ENCODE assay signal across 32 cellular contexts in genomic region chr10:111373696-111374095, GRCh38.
DNase-seq lines count a peak whose midpoint lies in the region; ATAC-seq, FAIRE-seq and TF ChIP-seq lines count a peak whose summit lies in the region.
"Had no signal": no experiment of that assay in that cellular context is flagged by ENCODE, and none has a peak within 500 bp of the region (broad histone marks: within the 10 kb centered on the region; RNA-seq: fewer than 3 reads in every experiment).

No MANE protein-coding gene starts in this region.

- H2AFZ ChIP-seq in HepG2 (ENCODE audit: low read length): no peak overlapping the region

- FAIRE-seq in HepG2 (lab: Jason Lieb, UNC): no peak
- FAIRE-seq: A204.1, A549, D721Med had no signal

- in situ Hi-C loops in G401 (cut with HindIII; ENCODE audit: low sequenced_read_pairs): no loop called here
- in situ Hi-C loops in HepG2 (cut with HindIII; ENCODE audit: extremely low pct_ligation_motif_present, low pct_unique_long_range_greater_than_20kb): loop anchor here (25.0 kb wide), 1 partner anchor 636 kb away; no protein-coding TSS in a partner anchor

- CTCF ChIA-PET in HepG2 (lab: Yijun Ruan, JAX; ENCODE audit: low intra/inter-chr PET ratio, low total read pairs): no interaction called here

- no peak overlapping the region for H3K4me2 ChIP-seq in HepG2 (ENCODE audit: low read depth, low read length)
- H3K4me2 ChIP-seq: A549; BLaER1; BLaER1 treated with 17β-estradiol and CSF1 and Interleukin-3, amounts not matched to agents 10 nM and 100 nM had no signal

- no peak overlapping the region for H3K27ac ChIP-seq in HepG2 (ENCODE audit: extremely low read length, insufficient read depth, low read length)
- H3K27ac ChIP-seq: 22Rv1; A549; BLaER1; BLaER1 treated with 17β-estradiol and CSF1 and Interleukin-3, amounts not matched to agents 10 nM and 100 nM; C4-2B had no signal

- H3K9ac ChIP-seq in HepG2 (ENCODE audit: insufficient read depth, low read depth, low read length): no peak overlapping the region
- H3K9ac ChIP-seq: BLaER1; BLaER1 treated with 17β-estradiol and CSF1 and Interleukin-3, amounts not matched to agents 10 nM and 100 nM had no signal

- H3K79me2 ChIP-seq in HepG2 (ENCODE audit: insufficient read depth, low read length): no peaks in the 10 kb centered on the region

- no peaks in the 10 kb centered on the region for H3K36me3 ChIP-seq in HepG2 (replicated peaks in 1 of 2; ENCODE audit: control insufficient read depth in 1 of 2, insufficient read depth in 2 of 2, low read length in 2 of 2)
- H3K36me3 ChIP-seq: BE2C; BLaER1; BLaER1 treated with 17β-estradiol and CSF1 and Interleukin-3, amounts not matched to agents 10 nM and 100 nM had no signal

- 0% methylated on average over 1 of the region's 1 CpG for WGBS in HepG2 (ENCODE audit: low lambda C conversion rate)

- no peaks in the 10 kb centered on the region for H3K9me3 ChIP-seq in HepG2 (ENCODE audit: low read length)
- H3K9me3 ChIP-seq: A549; BE2C; BLaER1; BLaER1 treated with 17β-estradiol and CSF1 and Interleukin-3, amounts not matched to agents 10 nM and 100 nM; Caco-2 had no signal

- TF ChIP-seq EP300 in HepG2 (IDR thresholded peaks at IDR 0.05; ENCODE audit: low read depth in 2 of 2, low read length in 2 of 2) (no peak), HepG2 (CRISPR knock-in tag; IDR thresholded peaks at IDR 0.05; ENCODE audit: borderline replicate concordance) (no peak)

- H4K20me1 ChIP-seq in HepG2 (ENCODE audit: insufficient read depth, low read length): no peaks in the 10 kb centered on the region
- H4K20me1 ChIP-seq: BLaER1; BLaER1 treated with 17β-estradiol and CSF1 and Interleukin-3, amounts not matched to agents 10 nM and 100 nM had no signal

- TF ChIP-seq RAD21 in HepG2 (CRISPR knock-in tag; IDR thresholded peaks at IDR 0.05): no peak

- ATAC-seq in HG02763 (IDR thresholded peaks at IDR 0.05; ENCODE audit: unreplicated experiment) (no peak), HepG2 (no peak)
- ATAC-seq: A549; CD8-positive, alpha-beta T cell had no signal

- no peak for TF ChIP-seq CTCF in HepG2 (CRISPR knock-in tag; IDR thresholded peaks at IDR 0.05)

- intact Hi-C loops in HepG2 (cut with micrococcal nuclease; ENCODE audit: unreplicated experiment): no loop called here

- no peaks in the 10 kb centered on the region; a peak in 1 of 5 replicates for H3K27me3 ChIP-seq in HepG2 (ENCODE audit: control insufficient read depth in 1 of 2, insufficient read depth in 2 of 2, low read length in 2 of 2)
- H3K27me3 ChIP-seq: BE2C; BLaER1; BLaER1 treated with 17β-estradiol and CSF1 and Interleukin-3, amounts not matched to agents 10 nM and 100 nM had no signal

- no peaks in the 10 kb centered on the region for H3K4me1 ChIP-seq in HepG2 (ENCODE audit: insufficient read depth, low read length)
- H3K4me1 ChIP-seq: A549; BE2C; BLaER1; BLaER1 treated with 17β-estradiol and CSF1 and Interleukin-3, amounts not matched to agents 10 nM and 100 nM; Caco-2 had no signal

- no peak overlapping the region for H3K4me3 ChIP-seq in HepG2 (replicated peaks in 1 of 3; ENCODE audit: insufficient read depth in 1 of 3, low read depth in 2 of 3, low read length in 3 of 3)
- H3K4me3 ChIP-seq: A549; BLaER1; BLaER1 treated with 17β-estradiol and CSF1 and Interleukin-3, amounts not matched to agents 10 nM and 100 nM had no signal

- DNase-seq in G401 (ENCODE audit: low spot score) (peak; percentile 87), cerebellar cortex (ENCODE audit: low spot score) (peak; percentile 84), cerebellum (ENCODE audit: low spot score) (peak; percentile 70), globus pallidus (ENCODE audit: low spot score) (no peak), HepG2 (ENCODE audit: low spot score) (no peak)
- DNase-seq: 8988T; ACHN; AML-193; BE2C; Caco-2; Calu3; CD4-positive, alpha-beta memory T cell; CD4-positive, alpha-beta T cell; CD4-positive, CD25-positive, alpha-beta regulatory T cell; CD8-positive, alpha-beta memory T cell; CD8-positive, alpha-beta T cell; COR-L47; DMS 273 treated with DMSO at 0.1 percent for 48 hours; DMS153; DMS53; DMS79; DMS79 treated with DMSO at 0.1 percent for 48 hours; DND-41; EL had no signal

- POLR2A ChIA-PET in HepG2 (lab: Yijun Ruan, JAX): no interaction called here

- TF ChIP-seq POLR2A in HepG2 (IDR thresholded peaks at IDR 0.05; ENCODE audit: insufficient read depth in 1 of 2, low read depth in 2 of 2, low read length in 2 of 2): no peak

- no TSS peak for BruUV-seq in HepG2 (replicated peaks; lab: Mats Ljungman, UMichigan)

TF ChIP-seq in HepG2, 621 proteins besides CTCF, POLR2A, EP300 and RAD21:
- TF ChIP-seq RFXAP (CRISPR knock-in tag; IDR thresholded peaks at IDR 0.05; ENCODE audit: borderline replicate concordance) (no peak), ZNF230 (CRISPR knock-in tag; IDR thresholded peaks at IDR 0.05) (no peak), CENPBD1 (CRISPR knock-in tag; IDR thresholded peaks at IDR 0.05; ENCODE audit: borderline replicate concordance, low read depth) (no peak), MED13 (CRISPR knock-in tag; IDR thresholded peaks at IDR 0.05) (no peak), FLYWCH1 (CRISPR knock-in tag; IDR thresholded peaks at IDR 0.05) (no peak), RBM22 (optimal IDR thresholded peaks at IDR 0.05; ENCODE audit: low read length) (no peak), CCDC6 (CRISPR knock-in tag; IDR thresholded peaks at IDR 0.05) (no peak), PHB2 (IDR thresholded peaks at IDR 0.05; ENCODE audit: partially characterized antibody) (no peak), ZNF550 (CRISPR knock-in tag; IDR thresholded peaks at IDR 0.05; ENCODE audit: borderline replicate concordance) (no peak), KLF16 (CRISPR knock-in tag; IDR thresholded peaks at IDR 0.05) (no peak), REL (CRISPR knock-in tag; conservative IDR thresholded peaks at IDR 0.05) (no peak), FOXK1 (CRISPR knock-in tag; IDR thresholded peaks at IDR 0.05; ENCODE audit: borderline replicate concordance, low read depth) (no peak), MEIS1 (CRISPR knock-in tag; IDR thresholded peaks at IDR 0.05; ENCODE audit: borderline replicate concordance) (no peak)

Comparison
In these comparisons a context has a peak if more than half of its experiments do, and no peak if none do; other contexts are left out.
1. DNase-seq: peak in G401 (single experiment), cerebellar cortex (single experiment) and cerebellum (single experiment); none in globus pallidus (single experiment) and HepG2 (single experiment).